In the genomic region with DNA sequence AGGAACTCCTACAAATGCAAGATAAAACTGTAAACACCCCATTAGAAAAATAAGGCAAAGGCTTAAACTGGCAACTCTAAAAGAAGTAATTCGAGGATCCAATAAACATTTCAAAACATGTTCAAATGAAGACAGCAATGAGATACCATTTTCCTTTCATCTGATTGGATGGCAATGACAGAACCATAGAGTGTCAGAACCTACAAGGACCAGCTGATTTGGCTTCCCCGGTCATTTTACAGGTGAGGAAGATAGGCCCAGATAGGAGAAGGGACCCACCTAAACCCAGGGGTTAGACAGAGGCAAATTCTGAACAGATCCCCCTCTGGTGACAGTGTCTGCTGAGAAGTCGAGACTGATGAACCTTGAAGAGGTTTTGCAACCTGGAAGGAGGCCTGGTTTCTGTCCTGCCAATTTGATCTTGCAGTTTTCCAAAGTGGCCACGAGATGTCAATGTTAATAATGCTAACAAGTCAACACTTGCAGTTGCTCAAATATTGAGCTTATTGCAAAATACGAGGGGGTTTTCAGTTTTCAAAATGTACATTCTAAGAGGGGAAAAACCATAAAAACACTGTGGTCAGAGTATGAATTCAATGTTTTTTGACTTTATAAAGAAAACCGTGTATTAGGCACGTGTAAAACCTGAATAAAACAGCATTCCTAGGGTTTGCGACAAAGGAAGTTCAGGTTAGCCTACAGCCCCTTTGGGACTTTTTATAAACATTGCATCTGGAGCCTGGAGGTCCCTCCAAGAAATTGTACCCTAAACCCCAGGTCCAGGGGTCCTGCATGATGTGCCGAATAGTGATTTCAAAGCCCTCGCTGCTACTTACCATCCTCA, we compare ENCODE assay signal across 9 cellular contexts. TPM values are rescaled to one million over a fixed set of nuclear protein-coding genes. Genes with fewer than 3 reads are reported as not detected.
A peak's percentile ranks its signal among the peaks of the same experiment; 100 is the strongest.
DNase-seq lines count a peak whose midpoint lies in the region; ATAC-seq and TF ChIP-seq lines count a peak whose summit lies in the region.
"Had no signal": no experiment of that assay in that cellular context is flagged by ENCODE, and none has a peak within 500 bp of the region (broad histone marks: within the 10 kb centered on the region; RNA-seq: fewer than 3 reads in every experiment).

No MANE protein-coding gene starts in this region.

- H3K27ac Mint-ChIP-seq in activated naive CD4-positive, alpha-beta T cell treated with anti-CD3 and anti-CD28 coated beads, Interleukin-2, amount 10 ng/mL, durations not matched to agents 7 days and 5 days, result peak overlapping the region; percentile 40
- H3K27ac Mint-ChIP-seq in activated B cell treated with CpG ODN at 0.5 μM for 24 hours, result no peak overlapping the region
- H3K27ac Mint-ChIP-seq in activated T-cell treated with anti-CD3 and anti-CD28 coated beads, Interleukin-2, amount 50 U/mL, for 24 hours, result no peak overlapping the region
- H3K27ac Mint-ChIP-seq: activated naive CD8-positive, alpha-beta T cell treated with anti-CD3 and anti-CD28 coated beads, Interleukin-2, amount 10 ng/mL, durations not matched to agents 7 days and 5 days had no signal

- H3K4me3 Mint-ChIP-seq in activated naive CD4-positive, alpha-beta T cell treated with anti-CD3 and anti-CD28 coated beads, Interleukin-2, amount 10 ng/mL, durations not matched to agents 7 days and 5 days, result no peak overlapping the region
- no peak overlapping the region for H3K4me3 Mint-ChIP-seq in activated B cell treated with CpG ODN at 0.5 μM for 24 hours
- H3K4me3 Mint-ChIP-seq in activated T-cell treated with anti-CD3 and anti-CD28 coated beads, Interleukin-2, amount 50 U/mL, for 24 hours, result no peak overlapping the region
- H3K4me3 Mint-ChIP-seq: activated naive CD8-positive, alpha-beta T cell treated with anti-CD3 and anti-CD28 coated beads, Interleukin-2, amount 10 ng/mL, durations not matched to agents 7 days and 5 days had no signal

- peak overlapping the region; percentile 1 for H3K27ac ChIP-seq in left ventricle myocardium inferior (replicated peaks)
- H3K27ac ChIP-seq in gastrocnemius medialis, result no peak overlapping the region

- H3K27me3 ChIP-seq in left ventricle myocardium inferior (ENCODE audit: low read depth) (peaks cover 2% of the 10 kb centered on the region), gastrocnemius medialis (no peaks in the 10 kb centered on the region)

- peaks cover 14% of the 10 kb centered on the region for H3K27me3 Mint-ChIP-seq in activated naive CD4-positive, alpha-beta T cell treated with anti-CD3 and anti-CD28 coated beads, Interleukin-2, amount 10 ng/mL, durations not matched to agents 7 days and 5 days
- peaks cover 4% of the 10 kb centered on the region for H3K27me3 Mint-ChIP-seq in activated B cell treated with CpG ODN at 0.5 μM for 24 hours
- no peaks in the 10 kb centered on the region for H3K27me3 Mint-ChIP-seq in activated T-cell treated with anti-CD3 and anti-CD28 coated beads, Interleukin-2, amount 50 U/mL, for 24 hours

- H3K4me1 Mint-ChIP-seq in activated naive CD4-positive, alpha-beta T cell treated with anti-CD3 and anti-CD28 coated beads, Interleukin-2, amount 10 ng/mL, durations not matched to agents 7 days and 5 days, result peaks cover 23% of the 10 kb centered on the region
- peaks cover 3% of the 10 kb centered on the region for H3K4me1 Mint-ChIP-seq in activated B cell treated with CpG ODN at 0.5 μM for 24 hours
- H3K4me1 Mint-ChIP-seq in activated T-cell treated with anti-CD3 and anti-CD28 coated beads, Interleukin-2, amount 50 U/mL, for 24 hours (ENCODE audit: low read depth), result peaks cover 17% of the 10 kb centered on the region

- ATAC-seq in activated B cell treated with CpG ODN at 0.5 μM for 24 hours (ENCODE audit: low read depth) (peak; percentile 31), gastrocnemius medialis (peak; percentile 63 to 92), GM21381 (IDR thresholded peaks at IDR 0.05; ENCODE audit: unreplicated experiment) (no peak)

- H3K36me3 Mint-ChIP-seq in activated naive CD4-positive, alpha-beta T cell treated with anti-CD3 and anti-CD28 coated beads, Interleukin-2, amount 10 ng/mL, durations not matched to agents 7 days and 5 days, result no peaks in the 10 kb centered on the region
- no peaks in the 10 kb centered on the region for H3K36me3 Mint-ChIP-seq in activated B cell treated with CpG ODN at 0.5 μM for 24 hours (ENCODE audit: low read depth)
- H3K36me3 Mint-ChIP-seq in activated T-cell treated with anti-CD3 and anti-CD28 coated beads, Interleukin-2, amount 50 U/mL, for 24 hours (ENCODE audit: low read depth), result no peaks in the 10 kb centered on the region
- H3K36me3 Mint-ChIP-seq: activated naive CD8-positive, alpha-beta T cell treated with anti-CD3 and anti-CD28 coated beads, Interleukin-2, amount 10 ng/mL, durations not matched to agents 7 days and 5 days had no signal

- H3K4me1 ChIP-seq in left ventricle myocardium inferior (peaks cover 25% of the 10 kb centered on the region), gastrocnemius medialis (peaks cover 0 to 4% of the 10 kb centered on the region in 2 donors)

- H3K9me3 ChIP-seq in left ventricle myocardium inferior (replicated peaks) (no peaks in the 10 kb centered on the region), gastrocnemius medialis (no peaks in the 10 kb centered on the region)

- POLR2A ChIA-PET in activated B cell treated with CpG ODN at 0.5 μM for 24 hours (lab: Charles Lee), result interaction anchor here (1.4 kb wide), 1 partner anchor 110 kb away, joined by 7 read pairs; no protein-coding TSS in a partner anchor

- peak; percentile 47 for DNase-seq in activated naive CD4-positive, alpha-beta T cell treated with anti-CD3 and anti-CD28 coated beads, Interleukin-2, amount 10 ng/mL, durations not matched to agents 7 days and 5 days
- no peak for DNase-seq in activated naive CD4-positive, alpha-beta T cell (lab: John Stamatoyannopoulos, UW)
- peak; percentile 69 for DNase-seq in MV-4-11 (lab: John Stamatoyannopoulos, UW)
- no peak for DNase-seq in activated B cell treated with CpG ODN at 0.5 μM for 24 hours
- no peak for DNase-seq in left ventricle myocardium inferior
- peak; percentile 41 to 56 for DNase-seq in gastrocnemius medialis
- no peak for DNase-seq in activated T-cell treated with anti-CD3 and anti-CD28 coated beads, Interleukin-2, amount 50 U/mL, for 24 hours
- DNase-seq: activated naive CD8-positive, alpha-beta T cell treated with anti-CD3 and anti-CD28 coated beads, Interleukin-2, amount 10 ng/mL, durations not matched to agents 7 days and 5 days had no signal

- TF ChIP-seq CTCF in activated B cell treated with CpG ODN at 0.5 μM for 24 hours (IDR thresholded peaks at IDR 0.05) (no peak), left ventricle myocardium inferior (IDR thresholded peaks at IDR 0.05; ENCODE audit: borderline replicate concordance) (peak; percentile 72), gastrocnemius medialis (IDR thresholded peaks at IDR 0.05 in 4 of 5, conservative IDR thresholded peaks at IDR 0.05 in 1 of 5) (peak; percentile 28 to 49 (median 43))

- intact Hi-C loops in activated B cell treated with CpG ODN at 0.5 μM for 24 hours (cut with micrococcal nuclease), result loop anchor here (1.0 kb wide), 3 partner anchors 49 to 245 kb away; no protein-coding TSS in a partner anchor
- intact Hi-C loops in left ventricle myocardium inferior (cut with micrococcal nuclease), result no loop called here
- intact Hi-C loops in gastrocnemius medialis (cut with DNase I; ENCODE audit: low total_unique reads), result loop anchor here (1.0 kb wide), 1 partner anchor 111 kb away; no protein-coding TSS in a partner anchor

- CTCF ChIA-PET in activated naive CD4-positive, alpha-beta T cell treated with anti-CD3 and anti-CD28 coated beads, Interleukin-2, amount 10 ng/mL, durations not matched to agents 7 days and 5 days (lab: Charles Lee), result interaction anchor here (0.8 to 13.0 kb wide), 17 partner anchors 10 to 792 kb away, joined by 3 to 262 read pairs (median 4); no protein-coding TSS in a partner anchor
- CTCF ChIA-PET in activated B cell treated with CpG ODN at 0.5 μM for 24 hours (lab: Charles Lee), result interaction anchor here (0.7 to 6.5 kb wide), 10 partner anchors 19 to 246 kb away, joined by 3 to 98 read pairs (median 4); no protein-coding TSS in a partner anchor

- TF ChIP-seq POLR2A in gastrocnemius medialis (IDR thresholded peaks at IDR 0.05), result no peak

- H3K4me3 ChIP-seq in left ventricle myocardium inferior (no peak overlapping the region), gastrocnemius medialis (no peak overlapping the region)

- no peaks in the 10 kb centered on the region for H3K9me3 Mint-ChIP-seq in activated naive CD4-positive, alpha-beta T cell treated with anti-CD3 and anti-CD28 coated beads, Interleukin-2, amount 10 ng/mL, durations not matched to agents 7 days and 5 days
- no peaks in the 10 kb centered on the region for H3K9me3 Mint-ChIP-seq in activated B cell treated with CpG ODN at 0.5 μM for 24 hours
- H3K9me3 Mint-ChIP-seq in activated T-cell treated with anti-CD3 and anti-CD28 coated beads, Interleukin-2, amount 50 U/mL, for 24 hours, result no peaks in the 10 kb centered on the region
- H3K9me3 Mint-ChIP-seq: activated naive CD8-positive, alpha-beta T cell treated with anti-CD3 and anti-CD28 coated beads, Interleukin-2, amount 10 ng/mL, durations not matched to agents 7 days and 5 days had no signal

- in situ Hi-C loops in gastrocnemius medialis (cut with MboI; ENCODE audit: low sequenced_read_pairs in 4 of 4), result loop anchor here in 2 of 4 donors (5.0 kb wide), 2 partner anchors 107 to 112 kb away; no protein-coding TSS in a partner anchor

- H3K36me3 ChIP-seq in left ventricle myocardium inferior (no peaks in the 10 kb centered on the region), gastrocnemius medialis (no peaks in the 10 kb centered on the region)

RNA-seq across cellular contexts. Expression of a gene that starts 21.5 kb away (rescaled TPM):
- total RNA-seq in activated B cell treated with CpG ODN at 0.5 μM for 24 hours, result 0.18 TPM in 1 of 2 replicates, not detected in the other
- 0.91 TPM for total RNA-seq in left ventricle myocardium inferior
- not detected for total RNA-seq in gastrocnemius medialis
- total RNA-seq: activated naive CD8-positive, alpha-beta T cell treated with anti-CD3 and anti-CD28 coated beads, Interleukin-2, amount 10 ng/mL, durations not matched to agents 7 days and 5 days had no signal

RNA-seq across cellular contexts. Expression of a gene that starts 41.1 kb away (rescaled TPM):
- total RNA-seq in activated B cell treated with CpG ODN at 0.5 μM for 24 hours, result 205 and 206 TPM in 2 replicates
- 3.8 TPM for total RNA-seq in left ventricle myocardium inferior
- total RNA-seq in gastrocnemius medialis, result 1 to 10 TPM; 3.3 to 4.5 (median 4.3) TPM

Comparison
In these comparisons a context has a peak if more than half of its experiments do, and no peak if none do; other contexts are left out.
1. DNase-seq: peak in activated naive CD4-positive, alpha-beta T cell treated with anti-CD3 and anti-CD28 coated beads, Interleukin-2, amount 10 ng/mL, durations not matched to agents 7 days and 5 days (single experiment), MV-4-11 (single experiment) and gastrocnemius medialis (2 of 2); none in activated naive CD4-positive, alpha-beta T cell (0 of 4), activated B cell treated with CpG ODN at 0.5 μM for 24 hours (single experiment), left ventricle myocardium inferior (single experiment) and activated T-cell treated with anti-CD3 and anti-CD28 coated beads, Interleukin-2, amount 50 U/mL, for 24 hours (single experiment).
2. RNA of a gene that starts 41.1 kb away (total RNA-seq): 205 to 206 TPM in activated B cell treated with CpG ODN at 0.5 μM for 24 hours; 3.3 to 4.5 TPM in gastrocnemius medialis and 3.8 TPM in left ventricle myocardium inferior (single experiment); every median in the first group is over 10 times any median in the second.